In the genomic region with DNA sequence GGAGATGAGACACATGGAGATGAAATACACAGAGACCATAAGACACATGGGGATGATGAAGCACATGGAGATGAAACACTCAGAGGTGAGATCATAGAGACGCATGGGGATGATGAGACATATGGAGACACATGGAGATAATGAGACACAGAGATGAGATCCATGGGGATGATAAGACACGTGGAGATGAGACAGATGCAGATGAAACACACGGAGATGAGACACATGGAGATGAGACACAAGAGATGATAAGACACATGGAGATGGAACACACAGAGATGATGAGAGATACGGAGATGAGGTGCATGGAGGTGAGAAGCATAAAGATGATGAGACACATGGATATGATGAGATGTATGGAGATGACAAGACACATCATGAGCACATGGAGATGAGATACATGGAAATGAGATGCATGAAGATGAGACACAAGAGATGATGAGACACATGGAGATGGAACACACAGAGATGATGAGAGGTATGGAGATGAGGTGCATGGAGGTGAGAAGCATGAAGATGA, we compare ENCODE assay signal across 1 cellular context.
TF ChIP-seq lines count a peak whose summit lies in the region.

No MANE protein-coding gene starts in this region.

TF ChIP-seq in HepG2, 621 proteins besides CTCF, POLR2A, EP300 and RAD21 (continued from another document):
- no peak for TF ChIP-seq ZNF407 (CRISPR knock-in tag; IDR thresholded peaks at IDR 0.05; ENCODE audit: not compliant biosample characterization)
- no peak for TF ChIP-seq MAZ (IDR thresholded peaks at IDR 0.05; ENCODE audit: borderline replicate concordance, low read depth, low read length)
- no peak for TF ChIP-seq MAZ (CRISPR knock-in tag; IDR thresholded peaks at IDR 0.05; ENCODE audit: low read depth)
- TF ChIP-seq, protein P1, sequence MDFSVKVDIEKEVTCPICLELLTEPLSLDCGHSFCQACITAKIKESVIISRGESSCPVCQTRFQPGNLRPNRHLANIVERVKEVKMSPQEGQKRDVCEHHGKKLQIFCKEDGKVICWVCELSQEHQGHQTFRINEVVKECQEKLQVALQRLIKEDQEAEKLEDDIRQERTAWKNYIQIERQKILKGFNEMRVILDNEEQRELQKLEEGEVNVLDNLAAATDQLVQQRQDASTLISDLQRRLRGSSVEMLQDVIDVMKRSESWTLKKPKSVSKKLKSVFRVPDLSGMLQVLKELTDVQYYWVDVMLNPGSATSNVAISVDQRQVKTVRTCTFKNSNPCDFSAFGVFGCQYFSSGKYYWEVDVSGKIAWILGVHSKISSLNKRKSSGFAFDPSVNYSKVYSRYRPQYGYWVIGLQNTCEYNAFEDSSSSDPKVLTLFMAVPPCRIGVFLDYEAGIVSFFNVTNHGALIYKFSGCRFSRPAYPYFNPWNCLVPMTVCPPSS (IDR thresholded peaks at IDR 0.05): 0 out of 2 replicates have a peak, but pooled peaks have one; percentile 74
- TF ChIP-seq MNT (IDR thresholded peaks at IDR 0.05): peak; percentile 100
- 0 out of 2 replicates have a peak, but pooled peaks have one; percentile 14 for TF ChIP-seq TBX3 (IDR thresholded peaks at IDR 0.05; ENCODE audit: borderline replicate concordance)
- TF ChIP-seq PHB2 (IDR thresholded peaks at IDR 0.05; ENCODE audit: partially characterized antibody): peak; percentile 87
- TF ChIP-seq CREB1 (IDR thresholded peaks at IDR 0.05): peak; percentile 52
- TF ChIP-seq CREB1 (CRISPR knock-in tag; IDR thresholded peaks at IDR 0.05): no peak
- no peak for TF ChIP-seq NFKBIZ (CRISPR knock-in tag; IDR thresholded peaks at IDR 0.05)
- TF ChIP-seq SOX6 (IDR thresholded peaks at IDR 0.05): peak; percentile 35; the same call in 1 of the 2 replicates
- TF ChIP-seq SOX6 (CRISPR knock-in tag; IDR thresholded peaks at IDR 0.05): no peak
- TF ChIP-seq ZNF282 (IDR thresholded peaks at IDR 0.05; ENCODE audit: partially characterized antibody): peak; percentile 61
- TF ChIP-seq, protein P2, sequence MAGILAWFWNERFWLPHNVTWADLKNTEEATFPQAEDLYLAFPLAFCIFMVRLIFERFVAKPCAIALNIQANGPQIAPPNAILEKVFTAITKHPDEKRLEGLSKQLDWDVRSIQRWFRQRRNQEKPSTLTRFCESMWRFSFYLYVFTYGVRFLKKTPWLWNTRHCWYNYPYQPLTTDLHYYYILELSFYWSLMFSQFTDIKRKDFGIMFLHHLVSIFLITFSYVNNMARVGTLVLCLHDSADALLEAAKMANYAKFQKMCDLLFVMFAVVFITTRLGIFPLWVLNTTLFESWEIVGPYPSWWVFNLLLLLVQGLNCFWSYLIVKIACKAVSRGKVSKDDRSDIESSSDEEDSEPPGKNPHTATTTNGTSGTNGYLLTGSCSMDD (CRISPR knock-in tag; IDR thresholded peaks at IDR 0.05): no peak
- TF ChIP-seq ARNT (IDR thresholded peaks at IDR 0.05): 0 out of 2 replicates have a peak, but pooled peaks have one; percentile 53
- 0 out of 2 replicates have a peak, but pooled peaks have one; percentile 9 for TF ChIP-seq FOXK2 (IDR thresholded peaks at IDR 0.05)
- 0 out of 2 replicates have a peak, but pooled peaks have one; percentile 11 for TF ChIP-seq ZBTB40 (IDR thresholded peaks at IDR 0.05)
- no peak for TF ChIP-seq ZBTB40 (CRISPR knock-in tag; IDR thresholded peaks at IDR 0.05)
- no peak for TF ChIP-seq CBFB (CRISPR knock-in tag; IDR thresholded peaks at IDR 0.05)
- TF ChIP-seq ZNF451 (CRISPR knock-in tag; IDR thresholded peaks at IDR 0.05): no peak
- TF ChIP-seq RFXAP (CRISPR knock-in tag; IDR thresholded peaks at IDR 0.05; ENCODE audit: borderline replicate concordance): no peak
- TF ChIP-seq PITX1 (CRISPR knock-in tag; IDR thresholded peaks at IDR 0.05): no peak
- 0 out of 2 replicates have a peak, but pooled peaks have one; percentile 55 for TF ChIP-seq NBN (conservative IDR thresholded peaks at IDR 0.05)
- 0 out of 2 replicates have a peak, but pooled peaks have one; percentile 71 for TF ChIP-seq IKZF1 (IDR thresholded peaks at IDR 0.05)
- 0 out of 2 replicates have a peak, but pooled peaks have one; percentile 32 for TF ChIP-seq LCORL (IDR thresholded peaks at IDR 0.05)
- TF ChIP-seq LCORL (CRISPR knock-in tag; IDR thresholded peaks at IDR 0.05): no peak
- no peak for TF ChIP-seq SRY (CRISPR knock-in tag; IDR thresholded peaks at IDR 0.05)
TF ChIP-seq in HepG2: peak in this region for 13.
